1 cellular context compared by ENCODE assay signal in genomic region chr3:24305795-24306467, GRCh38.
TF ChIP-seq lines count a peak whose summit lies in the region.

No MANE protein-coding gene starts in this region.

TF ChIP-seq in K562, 482 proteins besides CTCF, POLR2A, EP300 and RAD21 (continued from another document and continues in another):
- TF ChIP-seq ZNF449 (CRISPR knock-in tag; IDR thresholded peaks at IDR 0.05) (no peak), JUN (IDR thresholded peaks at IDR 0.05; ENCODE audit: borderline replicate concordance, low read depth, low read length) (no peak), JUN (CRISPR knock-in tag; IDR thresholded peaks at IDR 0.05; ENCODE audit: borderline replicate concordance) (no peak), NUFIP1 (IDR thresholded peaks at IDR 0.05; ENCODE audit: partially characterized antibody) (no peak), GATA2 (CRISPR knock-in tag; IDR thresholded peaks at IDR 0.05) (0 out of 2 replicates have a peak, but pooled peaks have one; percentile 28), CXXC5 (CRISPR knock-in tag; IDR thresholded peaks at IDR 0.05) (peak; percentile 32; the same call in 1 of the 2 replicates), NCOA2 (IDR thresholded peaks at IDR 0.05; ENCODE audit: partially characterized antibody in 2 of 2) (no peak), E2F8 (IDR thresholded peaks at IDR 0.05; ENCODE audit: low read depth, partially characterized antibody) (no peak), HMGN3 (IDR thresholded peaks at IDR 0.05; ENCODE audit: borderline replicate concordance, extremely low read depth, insufficient read length, low read depth, low read length) (peak; percentile 40), ZBED1 (IDR thresholded peaks at IDR 0.05) (no peak), POLR3G (IDR thresholded peaks at IDR 0.05; ENCODE audit: extremely low read depth, insufficient read length, insufficient replicate concordance) (no peak), CBX1 (IDR thresholded peaks at IDR 0.05; ENCODE audit: low read depth) (no peak), CCNT2 (IDR thresholded peaks at IDR 0.05; ENCODE audit: borderline replicate concordance, extremely low read depth, insufficient read length, low read depth, low read length) (peak; percentile 44), ZNF695 (CRISPR knock-in tag; IDR thresholded peaks at IDR 0.05) (no peak), CGGBP1 (CRISPR knock-in tag; IDR thresholded peaks at IDR 0.05) (no peak), KLF6 (CRISPR knock-in tag; IDR thresholded peaks at IDR 0.05; ENCODE audit: borderline replicate concordance) (no peak), TBL1XR1 (IDR thresholded peaks at IDR 0.05; ENCODE audit: low read length in 2 of 2) (peak in 1 of 2 experiments; percentile 86; a peak in 3 of 4 replicates), TCFL5 (CRISPR knock-in tag; conservative IDR thresholded peaks at IDR 0.05) (no peak), ETS2 (tag; IDR thresholded peaks at IDR 0.05; ENCODE audit: borderline replicate concordance, poor library complexity, severe bottlenecking) (no peak), ARID4B (CRISPR knock-in tag; IDR thresholded peaks at IDR 0.05) (no peak), ZNF408 (CRISPR knock-in tag; IDR thresholded peaks at IDR 0.05; ENCODE audit: low read depth) (no peak), NCOR1 (IDR thresholded peaks at IDR 0.05) (peak; percentile 72), DACH1 (IDR thresholded peaks at IDR 0.05; ENCODE audit: partially characterized antibody) (peak; percentile 27), BCL6 (CRISPR knock-in tag; IDR thresholded peaks at IDR 0.05) (no peak), HNRNPK (IDR thresholded peaks at IDR 0.05; ENCODE audit: low read depth, low read length, poor library complexity, severe bottlenecking) (no peak), PTBP1 (IDR thresholded peaks at IDR 0.05; ENCODE audit: low read depth, low read length) (no peak), ZNF184 (CRISPR knock-in tag; IDR thresholded peaks at IDR 0.05) (no peak), FOXK2 (conservative IDR thresholded peaks at IDR 0.05 in 1 of 2, IDR thresholded peaks at IDR 0.05 in 1 of 2; ENCODE audit: low read depth in 2 of 2) (0 out of 4 replicates have a peak, but pooled peaks have one; percentile 29 to 30), ELK1 (CRISPR knock-in tag; IDR thresholded peaks at IDR 0.05) (no peak), CEBPB (tag; IDR thresholded peaks at IDR 0.05) (no peak), MGA (IDR thresholded peaks at IDR 0.05) (no peak), ZNF280A (IDR thresholded peaks at IDR 0.05; ENCODE audit: low read depth, partially characterized antibody) (no peak), ZC3H4 (CRISPR knock-in tag; IDR thresholded peaks at IDR 0.05; ENCODE audit: borderline replicate concordance) (no peak), JUNB (CRISPR knock-in tag; conservative IDR thresholded peaks at IDR 0.05) (no peak)
